1 cellular context compared by ENCODE assay signal in the genomic region with DNA sequence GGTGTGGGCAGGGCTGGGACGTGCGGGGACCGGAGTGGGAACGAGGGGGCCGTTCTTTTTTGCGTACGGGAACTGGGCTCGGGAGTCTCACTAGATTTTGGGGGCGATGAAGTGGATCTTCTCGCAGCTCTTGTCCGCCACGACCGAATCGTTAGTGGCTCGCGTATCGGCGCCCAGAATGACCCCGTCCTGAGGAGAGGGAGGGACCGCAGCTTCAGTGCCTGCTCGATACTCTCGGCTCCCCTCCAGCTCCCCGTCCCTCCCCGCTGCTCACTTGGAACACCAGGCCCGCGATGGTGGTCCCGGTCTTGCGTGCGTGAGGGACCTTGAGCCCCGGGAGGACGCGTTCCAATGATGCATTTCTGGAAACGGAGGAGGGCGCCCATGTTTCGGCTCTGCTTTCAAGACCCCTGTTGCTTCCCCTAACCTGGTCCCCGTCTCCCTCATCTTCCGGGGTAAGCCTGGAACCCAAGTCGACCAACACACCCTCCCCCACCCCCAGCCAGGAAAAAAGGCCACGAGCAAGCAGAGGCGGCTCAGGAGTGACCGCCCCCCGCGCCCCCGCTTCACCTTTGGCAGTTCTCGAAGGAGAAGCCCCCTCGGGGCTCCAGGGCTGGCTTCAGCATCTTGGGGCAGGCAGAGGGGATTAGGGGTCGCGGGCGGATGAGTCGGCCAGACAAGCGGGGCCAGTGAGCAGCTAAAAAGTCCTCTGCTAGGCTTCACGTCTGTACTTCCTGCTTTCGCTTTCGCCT.
TF ChIP-seq lines count a peak whose summit lies in the region.

Gene PSMB10, minus strand, starts transcription at position 727 of the 752 bp plus-strand sequence. Its CDS starts 101 bp downstream, at position 626.

TF ChIP-seq in HEK293, 187 proteins besides CTCF, POLR2A, EP300 and RAD21 (continued from another document and continues in another):
- TF ChIP-seq ZNF660 (tag by site-specific recombination; IDR thresholded peaks at IDR 0.05) (no peak), ZNF596 (tag by site-specific recombination; IDR thresholded peaks at IDR 0.05) (no peak), HOXD13 (CRISPR knock-in tag; IDR thresholded peaks at IDR 0.05; ENCODE audit: borderline replicate concordance) (no peak), ZNF366 (tag by site-specific recombination; conservative IDR thresholded peaks at IDR 0.05) (0 out of 2 replicates have a peak, but pooled peaks have one; percentile 0), ZBTB20 (tag by site-specific recombination; IDR thresholded peaks at IDR 0.05) (peak; percentile 45), ZNF488 (tag by site-specific recombination; IDR thresholded peaks at IDR 0.05) (no peak), ZNF792 (tag by site-specific recombination; IDR thresholded peaks at IDR 0.05) (no peak), ZNF510 (tag by site-specific recombination; IDR thresholded peaks at IDR 0.05; ENCODE audit: insufficient replicate concordance) (no peak), ZNF501 (tag by site-specific recombination; IDR thresholded peaks at IDR 0.05) (0 out of 2 replicates have a peak, but pooled peaks have one; percentile 11), PRDM10 (tag by site-specific recombination; IDR thresholded peaks at IDR 0.05) (0 out of 2 replicates have a peak, but pooled peaks have one; percentile 41), IKZF3 (tag by site-specific recombination; IDR thresholded peaks at IDR 0.05) (no peak), ZNF600 (tag by site-specific recombination; IDR thresholded peaks at IDR 0.05) (peak; percentile 77), ZNF610 (tag by site-specific recombination; IDR thresholded peaks at IDR 0.05; ENCODE audit: borderline replicate concordance) (no peak), SCRT2 (tag by site-specific recombination; IDR thresholded peaks at IDR 0.05) (0 out of 2 replicates have a peak, but pooled peaks have one; percentile 8), RBAK (tag by site-specific recombination; IDR thresholded peaks at IDR 0.05) (no peak), ZBTB49 (tag by site-specific recombination; IDR thresholded peaks at IDR 0.05; ENCODE audit: low read depth) (no peak), ZNF830 (tag by site-specific recombination; IDR thresholded peaks at IDR 0.05; ENCODE audit: low read depth) (no peak), ZFP41 (tag by site-specific recombination; IDR thresholded peaks at IDR 0.05; ENCODE audit: borderline replicate concordance) (no peak), ZNF2 (tag by site-specific recombination; IDR thresholded peaks at IDR 0.05) (peak; percentile 4; the same call in 1 of the 2 replicates), ZBTB17 (tag by site-specific recombination; IDR thresholded peaks at IDR 0.05) (peak; percentile 95), ZNF555 (tag by site-specific recombination; conservative IDR thresholded peaks at IDR 0.05) (no peak), ZNF211 (tag by site-specific recombination; IDR thresholded peaks at IDR 0.05; ENCODE audit: low read depth) (no peak), ZNF350 (tag by site-specific recombination; IDR thresholded peaks at IDR 0.05) (no peak), ZBTB7A (tag by site-specific recombination; IDR thresholded peaks at IDR 0.05; ENCODE audit: low read depth) (no peak), ZNF426 (tag by site-specific recombination; IDR thresholded peaks at IDR 0.05) (no peak), ZNF214 (tag by site-specific recombination; IDR thresholded peaks at IDR 0.05; ENCODE audit: borderline replicate concordance) (no peak), ZNF658 (tag by site-specific recombination; IDR thresholded peaks at IDR 0.05) (no peak), ZNF335 (tag by site-specific recombination; conservative IDR thresholded peaks at IDR 0.05) (peak; percentile 83), KLF7 (tag by site-specific recombination; IDR thresholded peaks at IDR 0.05; ENCODE audit: borderline replicate concordance) (no peak)
- TF ChIP-seq, protein P1, sequence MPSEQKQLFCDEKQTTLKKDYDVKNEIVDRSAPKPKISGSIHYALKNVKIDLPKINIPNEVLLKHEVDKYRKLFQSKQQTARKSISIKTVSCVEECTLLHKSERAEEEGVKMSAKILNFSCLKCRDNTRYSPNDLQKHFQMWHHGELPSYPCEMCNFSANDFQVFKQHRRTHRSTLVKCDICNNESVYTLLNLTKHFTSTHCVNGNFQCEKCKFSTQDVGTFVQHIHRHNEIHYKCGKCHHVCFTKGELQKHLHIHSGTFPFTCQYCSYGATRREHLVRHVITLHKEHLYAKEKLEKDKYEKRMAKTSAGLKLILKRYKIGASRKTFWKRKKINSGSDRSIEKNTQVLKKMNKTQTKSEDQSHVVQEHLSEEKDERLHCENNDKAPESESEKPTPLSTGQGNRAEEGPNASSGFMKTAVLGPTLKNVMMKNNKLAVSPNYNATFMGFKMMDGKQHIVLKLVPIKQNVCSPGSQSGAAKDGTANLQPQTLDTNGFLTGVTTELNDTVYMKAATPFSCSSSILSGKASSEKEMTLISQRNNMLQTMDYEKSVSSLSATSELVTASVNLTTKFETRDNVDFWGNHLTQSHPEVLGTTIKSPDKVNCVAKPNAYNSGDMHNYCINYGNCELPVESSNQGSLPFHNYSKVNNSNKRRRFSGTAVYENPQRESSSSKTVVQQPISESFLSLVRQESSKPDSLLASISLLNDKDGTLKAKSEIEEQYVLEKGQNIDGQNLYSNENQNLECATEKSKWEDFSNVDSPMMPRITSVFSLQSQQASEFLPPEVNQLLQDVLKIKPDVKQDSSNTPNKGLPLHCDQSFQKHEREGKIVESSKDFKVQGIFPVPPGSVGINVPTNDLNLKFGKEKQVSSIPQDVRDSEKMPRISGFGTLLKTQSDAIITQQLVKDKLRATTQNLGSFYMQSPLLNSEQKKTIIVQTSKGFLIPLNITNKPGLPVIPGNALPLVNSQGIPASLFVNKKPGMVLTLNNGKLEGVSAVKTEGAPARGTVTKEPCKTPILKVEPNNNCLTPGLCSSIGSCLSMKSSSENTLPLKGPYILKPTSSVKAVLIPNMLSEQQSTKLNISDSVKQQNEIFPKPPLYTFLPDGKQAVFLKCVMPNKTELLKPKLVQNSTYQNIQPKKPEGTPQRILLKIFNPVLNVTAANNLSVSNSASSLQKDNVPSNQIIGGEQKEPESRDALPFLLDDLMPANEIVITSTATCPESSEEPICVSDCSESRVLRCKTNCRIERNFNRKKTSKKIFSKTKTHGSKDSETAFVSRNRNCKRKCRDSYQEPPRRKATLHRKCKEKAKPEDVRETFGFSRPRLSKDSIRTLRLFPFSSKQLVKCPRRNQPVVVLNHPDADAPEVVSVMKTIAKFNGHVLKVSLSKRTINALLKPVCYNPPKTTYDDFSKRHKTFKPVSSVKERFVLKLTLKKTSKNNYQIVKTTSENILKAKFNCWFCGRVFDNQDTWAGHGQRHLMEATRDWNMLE (tag by site-specific recombination; conservative IDR thresholded peaks at IDR 0.05; ENCODE audit: low read depth): no peak
- TF ChIP-seq, protein P2, sequence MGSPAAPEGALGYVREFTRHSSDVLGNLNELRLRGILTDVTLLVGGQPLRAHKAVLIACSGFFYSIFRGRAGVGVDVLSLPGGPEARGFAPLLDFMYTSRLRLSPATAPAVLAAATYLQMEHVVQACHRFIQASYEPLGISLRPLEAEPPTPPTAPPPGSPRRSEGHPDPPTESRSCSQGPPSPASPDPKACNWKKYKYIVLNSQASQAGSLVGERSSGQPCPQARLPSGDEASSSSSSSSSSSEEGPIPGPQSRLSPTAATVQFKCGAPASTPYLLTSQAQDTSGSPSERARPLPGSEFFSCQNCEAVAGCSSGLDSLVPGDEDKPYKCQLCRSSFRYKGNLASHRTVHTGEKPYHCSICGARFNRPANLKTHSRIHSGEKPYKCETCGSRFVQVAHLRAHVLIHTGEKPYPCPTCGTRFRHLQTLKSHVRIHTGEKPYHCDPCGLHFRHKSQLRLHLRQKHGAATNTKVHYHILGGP (tag by site-specific recombination; IDR thresholded peaks at IDR 0.05): no peak
- TF ChIP-seq, protein P3, sequence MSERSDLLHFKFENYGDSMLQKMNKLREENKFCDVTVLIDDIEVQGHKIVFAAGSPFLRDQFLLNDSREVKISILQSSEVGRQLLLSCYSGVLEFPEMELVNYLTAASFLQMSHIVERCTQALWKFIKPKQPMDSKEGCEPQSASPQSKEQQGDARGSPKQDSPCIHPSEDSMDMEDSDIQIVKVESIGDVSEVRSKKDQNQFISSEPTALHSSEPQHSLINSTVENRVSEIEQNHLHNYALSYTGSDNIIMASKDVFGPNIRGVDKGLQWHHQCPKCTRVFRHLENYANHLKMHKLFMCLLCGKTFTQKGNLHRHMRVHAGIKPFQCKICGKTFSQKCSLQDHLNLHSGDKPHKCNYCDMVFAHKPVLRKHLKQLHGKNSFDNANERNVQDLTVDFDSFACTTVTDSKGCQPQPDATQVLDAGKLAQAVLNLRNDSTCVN (tag by site-specific recombination; optimal IDR thresholded peaks at IDR 0.05): peak; percentile 45
- TF ChIP-seq, protein P4, sequence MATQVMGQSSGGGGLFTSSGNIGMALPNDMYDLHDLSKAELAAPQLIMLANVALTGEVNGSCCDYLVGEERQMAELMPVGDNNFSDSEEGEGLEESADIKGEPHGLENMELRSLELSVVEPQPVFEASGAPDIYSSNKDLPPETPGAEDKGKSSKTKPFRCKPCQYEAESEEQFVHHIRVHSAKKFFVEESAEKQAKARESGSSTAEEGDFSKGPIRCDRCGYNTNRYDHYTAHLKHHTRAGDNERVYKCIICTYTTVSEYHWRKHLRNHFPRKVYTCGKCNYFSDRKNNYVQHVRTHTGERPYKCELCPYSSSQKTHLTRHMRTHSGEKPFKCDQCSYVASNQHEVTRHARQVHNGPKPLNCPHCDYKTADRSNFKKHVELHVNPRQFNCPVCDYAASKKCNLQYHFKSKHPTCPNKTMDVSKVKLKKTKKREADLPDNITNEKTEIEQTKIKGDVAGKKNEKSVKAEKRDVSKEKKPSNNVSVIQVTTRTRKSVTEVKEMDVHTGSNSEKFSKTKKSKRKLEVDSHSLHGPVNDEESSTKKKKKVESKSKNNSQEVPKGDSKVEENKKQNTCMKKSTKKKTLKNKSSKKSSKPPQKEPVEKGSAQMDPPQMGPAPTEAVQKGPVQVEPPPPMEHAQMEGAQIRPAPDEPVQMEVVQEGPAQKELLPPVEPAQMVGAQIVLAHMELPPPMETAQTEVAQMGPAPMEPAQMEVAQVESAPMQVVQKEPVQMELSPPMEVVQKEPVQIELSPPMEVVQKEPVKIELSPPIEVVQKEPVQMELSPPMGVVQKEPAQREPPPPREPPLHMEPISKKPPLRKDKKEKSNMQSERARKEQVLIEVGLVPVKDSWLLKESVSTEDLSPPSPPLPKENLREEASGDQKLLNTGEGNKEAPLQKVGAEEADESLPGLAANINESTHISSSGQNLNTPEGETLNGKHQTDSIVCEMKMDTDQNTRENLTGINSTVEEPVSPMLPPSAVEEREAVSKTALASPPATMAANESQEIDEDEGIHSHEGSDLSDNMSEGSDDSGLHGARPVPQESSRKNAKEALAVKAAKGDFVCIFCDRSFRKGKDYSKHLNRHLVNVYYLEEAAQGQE (tag by site-specific recombination; IDR thresholded peaks at IDR 0.05): no peak; the same call in 1 of the 2 replicates
